ENCODE assay signal across 10 cellular contexts in genomic region chr14:102772781-102773570, GRCh38. TPM values are rescaled to one million over a fixed set of nuclear protein-coding genes. Genes with fewer than 3 reads are reported as not detected.
A peak's percentile ranks its signal among the peaks of the same experiment; 100 is the strongest.
DNase-seq lines count a peak whose midpoint lies in the region; ATAC-seq, FAIRE-seq and TF ChIP-seq lines count a peak whose summit lies in the region.
"Had no signal": no experiment of that assay in that cellular context is flagged by ENCODE, and none has a peak within 500 bp of the region (broad histone marks: within the 10 kb centered on the region; RNA-seq: fewer than 3 reads in every experiment).

No MANE protein-coding gene starts in this region.

- no peaks in the 10 kb centered on the region for H3K9me3 ChIP-seq in CD4-positive, CD25-positive, alpha-beta regulatory T cell (ENCODE audit: control insufficient read depth in 2 of 2, low read length in 2 of 2)
- H3K9me3 ChIP-seq in hepatocyte (ENCODE audit: low read depth) = no peaks in the 10 kb centered on the region
- no peaks in the 10 kb centered on the region for H3K9me3 ChIP-seq in small intestine (ENCODE audit: control insufficient read depth, low read depth)
- no peaks in the 10 kb centered on the region for H3K9me3 ChIP-seq in uterus

- DNase-seq in CD4-positive, CD25-positive, alpha-beta regulatory T cell = no peak
- DNase-seq in GM18507 (ENCODE audit: extremely low spot score, insufficient read length, low read depth) (no peak), RPMI7951 (ENCODE audit: low read depth) (peak; percentile 24), hepatocyte (ENCODE audit: low spot score) (no peak), urothelium cell line (ENCODE audit: low spot score) (no peak), small intestine (no peak), RCC 7860 (ENCODE audit: low spot score) (no peak), uterus (no peak)
- DNase-seq: amygdala had no signal

- H3K27me3 Mint-ChIP-seq in CD4-positive, CD25-positive, alpha-beta regulatory T cell = peaks cover 9% of the 10 kb centered on the region

- H3K4me3 ChIP-seq in CD4-positive, CD25-positive, alpha-beta regulatory T cell (ENCODE audit: low read depth, low read length) = no peak overlapping the region
- H3K4me3 ChIP-seq in hepatocyte = no peak overlapping the region
- no peak overlapping the region for H3K4me3 ChIP-seq in small intestine (ENCODE audit: low read depth in 1 of 2, low read length in 2 of 2)
- no peak overlapping the region for H3K4me3 ChIP-seq in uterus

- H3K9me3 Mint-ChIP-seq in CD4-positive, CD25-positive, alpha-beta regulatory T cell = peaks cover 0 to 2% (median 0%) of the 10 kb centered on the region in 7 donors

- H3K9me2 ChIP-seq in hepatocyte (replicated peaks; ENCODE audit: insufficient read depth) = no peaks in the 10 kb centered on the region

- FAIRE-seq in GM18507 (lab: Jason Lieb, UNC) (peak; percentile 70), urothelium cell line (lab: Jason Lieb, UNC) (no peak), small intestine (lab: Jason Lieb, UNC) (no peak), RCC 7860 (lab: Jason Lieb, UNC) (no peak)
- FAIRE-seq: islet of Langerhans had no signal

- intact Hi-C loops in uterus (cut with DNase I; ENCODE audit: low total_unique reads) = no loop called here

- TF ChIP-seq CTCF in hepatocyte (IDR thresholded peaks at IDR 0.05; ENCODE audit: poor library complexity) (peak; percentile 18), uterus (IDR thresholded peaks at IDR 0.05) (no peak)

- no peaks in the 10 kb centered on the region for H3K27me3 ChIP-seq in CD4-positive, CD25-positive, alpha-beta regulatory T cell (ENCODE audit: control insufficient read depth, insufficient read depth, low read length)
- H3K27me3 ChIP-seq in hepatocyte (no peaks in the 10 kb centered on the region), small intestine (ENCODE audit: control insufficient read depth in 2 of 2, insufficient read depth in 2 of 2, low read length in 2 of 2) (no peaks in the 10 kb centered on the region), uterus (no peaks in the 10 kb centered on the region)

- no peak overlapping the region for H3K27ac ChIP-seq in CD4-positive, CD25-positive, alpha-beta regulatory T cell (ENCODE audit: insufficient read depth, low read length, poor library complexity, severe bottlenecking)
- H3K27ac ChIP-seq in hepatocyte (no peak overlapping the region), small intestine (ENCODE audit: low read depth in 1 of 2, low read length in 1 of 2) (no peak overlapping the region), uterus (no peak overlapping the region)

- H3K4me2 ChIP-seq in hepatocyte = no peak overlapping the region

- no peaks in the 10 kb centered on the region for H4K20me1 ChIP-seq in hepatocyte (ENCODE audit: insufficient read depth, poor library complexity, severe bottlenecking)

- H3K36me3 ChIP-seq in CD4-positive, CD25-positive, alpha-beta regulatory T cell (ENCODE audit: control insufficient read depth, insufficient read depth, low read length) = no peaks in the 10 kb centered on the region
- H3K36me3 ChIP-seq in hepatocyte (replicated peaks; ENCODE audit: insufficient read depth, low read depth) = no peaks in the 10 kb centered on the region
- no peaks in the 10 kb centered on the region for H3K36me3 ChIP-seq in small intestine (ENCODE audit: control insufficient read depth in 2 of 2, insufficient read depth in 2 of 2, low read length in 2 of 2)
- H3K36me3 ChIP-seq in uterus = no peaks in the 10 kb centered on the region

- H3K4me3 Mint-ChIP-seq in CD4-positive, CD25-positive, alpha-beta regulatory T cell = peak overlapping the region in 1 of 4 donors; percentile 47

- H3K36me3 Mint-ChIP-seq in CD4-positive, CD25-positive, alpha-beta regulatory T cell = no peaks in the 10 kb centered on the region

- WGBS in hepatocyte (ENCODE audit: low lambda C conversion rate, missing lambda C conversion rate) = 73% methylated on average over 22 of the region's 22 CpGs
- 76 to 86% (median 83%) methylated on average over 20 to 22 of the region's 22 CpGs for WGBS in small intestine, 3 donors

- H3K79me2 ChIP-seq in hepatocyte = no peaks in the 10 kb centered on the region

- H3K4me1 ChIP-seq in CD4-positive, CD25-positive, alpha-beta regulatory T cell (ENCODE audit: control insufficient read depth, insufficient read depth, low read length, poor library complexity, severe bottlenecking) = peaks cover 16% of the 10 kb centered on the region
- H3K4me1 ChIP-seq in hepatocyte (ENCODE audit: insufficient read depth) (no peaks in the 10 kb centered on the region), small intestine (ENCODE audit: control insufficient read depth in 2 of 2, insufficient read depth in 1 of 2, low read depth in 1 of 2, low read length in 1 of 2) (no peaks in the 10 kb centered on the region), uterus (no peaks in the 10 kb centered on the region)

- peak overlapping the region; percentile 32 to 82 (median 39) for H3K27ac Mint-ChIP-seq in CD4-positive, CD25-positive, alpha-beta regulatory T cell

- H2AFZ ChIP-seq in hepatocyte = no peak overlapping the region

- TF ChIP-seq POLR2A in uterus (IDR thresholded peaks at IDR 0.05) = no peak

- no peak for ATAC-seq in CD4-positive, CD25-positive, alpha-beta regulatory T cell (ENCODE audit: low read depth in 2 of 2)

- peaks cover 4 to 29% (median 13%) of the 10 kb centered on the region in 4 donors for H3K4me1 Mint-ChIP-seq in CD4-positive, CD25-positive, alpha-beta regulatory T cell

RNA-seq across cellular contexts. Expression of gene TRAF3, which starts 4.3 kb away (rescaled TPM):
- 71.2 TPM for total RNA-seq in CD4-positive, CD25-positive, alpha-beta regulatory T cell
- polyA plus RNA-seq in CD4-positive, CD25-positive, alpha-beta regulatory T cell = 10 to 100 TPM; 17.7 to 26.9 (median 20.4) TPM
- 15.7 and 16.3 TPM in 2 replicates for total RNA-seq in RPMI7951 (2014; rRNA removed; shearing (Covaris generic))
- 13.7 and 15.8 TPM in 2 replicates for total RNA-seq in hepatocyte
- 4.4 and 8.0 TPM in 2 replicates for polyA plus RNA-seq in hepatocyte
- 1 to 10 TPM; 4.0 to 9.9 (median 7.0) TPM for polyA plus RNA-seq in small intestine
- 10 to 100 TPM in 3 of 4 donors, 1 to 10 TPM in 1; 7.4 to 33.1 (median 22.1) TPM for total RNA-seq in uterus
